6 cellular contexts compared by ENCODE assay signal in genomic region chr9:63704456-63704855, GRCh38.
A peak's percentile ranks its signal among the peaks of the same experiment; 100 is the strongest.
DNase-seq lines count a peak whose midpoint lies in the region; FAIRE-seq and TF ChIP-seq lines count a peak whose summit lies in the region.
"Not testable (repeated sequence)": the region's sequence is repeated elsewhere in the genome, so short reads cannot be mapped to it uniquely, and the experiment has no call there.

No MANE protein-coding gene starts in this region.

- not testable (repeated sequence) for FAIRE-seq in urothelium cell line (lab: Jason Lieb, UNC)

- in situ Hi-C loops in GM13977 (cut with MboI; ENCODE audit: low pct_unique_long_range_greater_than_20kb, low sequenced_read_pairs, unreplicated experiment), result not testable (repeated sequence)

- not testable (repeated sequence) for H3K27ac ChIP-seq in 22Rv1

- TF ChIP-seq CTCF in 22Rv1 (IDR thresholded peaks at IDR 0.05), result peak; percentile 16
- not testable (repeated sequence) for TF ChIP-seq CTCF in GM13977 (IDR thresholded peaks at IDR 0.05; ENCODE audit: extremely low read depth, insufficient read depth, missing control alignments)

- DNase-seq in D341Med (ENCODE audit: low spot score) (peak; percentile 0), GM13977 (ENCODE audit: low spot score) (peak; percentile 1), NCI-H146 (lab: John Stamatoyannopoulos, UW) (peak; percentile 10), activated gamma-delta T cell (lab: John Stamatoyannopoulos, UW) (peak; percentile 5), urothelium cell line (ENCODE audit: low spot score) (peak; percentile 1)
